Comparison of ENCODE assay signal across 9 cellular contexts in the genomic region with DNA sequence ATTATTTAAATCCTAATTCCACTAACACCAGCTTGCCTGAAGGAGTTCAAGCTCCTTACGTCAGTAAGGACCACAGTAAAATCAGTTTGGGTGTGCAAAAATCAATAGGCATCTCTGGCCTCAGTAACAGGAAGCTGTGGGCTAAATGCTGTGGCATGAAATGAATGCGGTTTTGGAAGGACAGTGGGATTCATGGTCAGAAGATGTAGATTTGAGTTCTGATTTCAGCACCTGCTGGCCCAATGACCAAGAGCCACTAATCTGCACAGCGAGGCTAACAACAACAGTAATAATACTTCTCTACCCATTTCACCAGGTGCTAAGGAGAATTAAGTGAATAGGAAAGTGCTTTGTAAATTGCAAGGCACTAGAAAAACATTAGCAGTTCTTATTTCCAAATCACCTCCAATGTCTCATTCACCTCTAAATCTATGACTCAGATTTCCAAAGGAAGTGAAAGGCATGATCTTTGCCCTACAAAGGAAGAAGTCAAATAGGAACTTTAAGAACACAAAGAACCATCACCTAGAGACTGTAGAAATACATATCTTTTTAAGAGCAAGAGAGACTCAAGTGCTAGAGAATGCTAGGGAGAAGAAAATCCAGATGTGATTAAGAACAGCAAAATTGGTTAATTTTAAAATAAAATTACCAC.
DNase-seq lines count a peak whose midpoint lies in the region; ATAC-seq and TF ChIP-seq lines count a peak whose summit lies in the region.
"Had no signal": no experiment of that assay in that cellular context is flagged by ENCODE, and none has a peak within 500 bp of the region (broad histone marks: within the 10 kb centered on the region; RNA-seq: fewer than 3 reads in every experiment).

No MANE protein-coding gene starts in this region.

- H3K27ac Mint-ChIP-seq in activated T-helper 17 cell treated with anti-CD3 and anti-CD28 coated beads, Interleukin-2, amount 50 U/mL, for 72 hours: peak overlapping the region; percentile 89
- H3K27ac Mint-ChIP-seq in natural killer cell treated with Interleukin-12 subunit alpha and Interleukin-12 subunit beta and Interleukin-15 and Interleukin-18, amount 100 ng/mL, for 72 hours: peak overlapping the region; percentile 81 to 89

- H3K27me3 Mint-ChIP-seq in activated T-helper 17 cell treated with anti-CD3 and anti-CD28 coated beads, Interleukin-2, amount 50 U/mL, for 72 hours: no peaks in the 10 kb centered on the region
- no peaks in the 10 kb centered on the region for H3K27me3 Mint-ChIP-seq in natural killer cell treated with Interleukin-12 subunit alpha and Interleukin-12 subunit beta and Interleukin-15 and Interleukin-18, amount 100 ng/mL, for 72 hours

- no peak overlapping the region for H3K4me3 ChIP-seq in GM12865 (ENCODE audit: low read depth, low read length)
- H3K4me3 ChIP-seq: gastroesophageal sphincter had no signal

- H3K9me3 Mint-ChIP-seq in activated T-helper 17 cell treated with anti-CD3 and anti-CD28 coated beads, Interleukin-2, amount 50 U/mL, for 72 hours: no peaks in the 10 kb centered on the region
- H3K9me3 Mint-ChIP-seq in natural killer cell treated with Interleukin-12 subunit alpha and Interleukin-12 subunit beta and Interleukin-15 and Interleukin-18, amount 100 ng/mL, for 72 hours: no peaks in the 10 kb centered on the region

- in situ Hi-C loops in KBM-7 (cut with MboI; ENCODE audit: low pct_unique_long_range_greater_than_20kb, low sequenced_read_pairs): no loop called here

- DNase-seq in GM12865 (ENCODE audit: low read depth): peak; percentile 24
- peak; percentile 37 for DNase-seq in KBM-7
- no peak for DNase-seq in natural killer cell treated with Interleukin-12 subunit alpha and Interleukin-12 subunit beta and Interleukin-15 and Interleukin-18, amount 100 ng/mL, for 72 hours (ENCODE audit: low spot score)
- DNase-seq: NCI-H526 had no signal

- H3K36me3 Mint-ChIP-seq in activated T-helper 17 cell treated with anti-CD3 and anti-CD28 coated beads, Interleukin-2, amount 50 U/mL, for 72 hours (ENCODE audit: low read depth): peaks cover 60% of the 10 kb centered on the region
- H3K36me3 Mint-ChIP-seq in natural killer cell treated with Interleukin-12 subunit alpha and Interleukin-12 subunit beta and Interleukin-15 and Interleukin-18, amount 100 ng/mL, for 72 hours: peaks cover 22% of the 10 kb centered on the region

- TF ChIP-seq CTCF in GM12865 (IDR thresholded peaks at IDR 0.05; ENCODE audit: insufficient read depth, low read depth, low read length, missing control alignments): no peak

- peaks cover 64% of the 10 kb centered on the region for H3K4me1 Mint-ChIP-seq in activated T-helper 17 cell treated with anti-CD3 and anti-CD28 coated beads, Interleukin-2, amount 50 U/mL, for 72 hours
- H3K4me1 Mint-ChIP-seq in natural killer cell treated with Interleukin-12 subunit alpha and Interleukin-12 subunit beta and Interleukin-15 and Interleukin-18, amount 100 ng/mL, for 72 hours (ENCODE audit: low read depth in 2 of 2): peaks cover 72 to 85% of the 10 kb centered on the region in 2 donors

- H3K4me3 Mint-ChIP-seq in activated T-helper 17 cell treated with anti-CD3 and anti-CD28 coated beads, Interleukin-2, amount 50 U/mL, for 72 hours: peak overlapping the region; percentile 75
- peak overlapping the region; percentile 58 for H3K4me3 Mint-ChIP-seq in natural killer cell treated with Interleukin-12 subunit alpha and Interleukin-12 subunit beta and Interleukin-15 and Interleukin-18, amount 100 ng/mL, for 72 hours

- ATAC-seq in activated T-helper 17 cell treated with anti-CD3 and anti-CD28 coated beads, Interleukin-2, amount 50 U/mL, for 72 hours (replicated peaks): peak; percentile 64
- peak; percentile 30 to 57 for ATAC-seq in natural killer cell treated with Interleukin-12 subunit alpha and Interleukin-12 subunit beta and Interleukin-15 and Interleukin-18, amount 100 ng/mL, for 72 hours
- ATAC-seq in HG02798 (IDR thresholded peaks at IDR 0.05; ENCODE audit: poor library complexity, unreplicated experiment) (no peak), HG02852 (IDR thresholded peaks at IDR 0.05; ENCODE audit: unreplicated experiment) (no peak), GM19395 (IDR thresholded peaks at IDR 0.05; ENCODE audit: unreplicated experiment) (no peak)
- ATAC-seq: gastroesophageal sphincter had no signal

Comparison
In these comparisons a context has a peak if more than half of its experiments do, and no peak if none do; other contexts are left out.
1. ATAC-seq: peak in activated T-helper 17 cell treated with anti-CD3 and anti-CD28 coated beads, Interleukin-2, amount 50 U/mL, for 72 hours (single experiment) and natural killer cell treated with Interleukin-12 subunit alpha and Interleukin-12 subunit beta and Interleukin-15 and Interleukin-18, amount 100 ng/mL, for 72 hours (2 of 2); none in HG02798 (single experiment), HG02852 (single experiment) and GM19395 (single experiment).